Comparison of ENCODE assay signal across 11 cellular contexts in genomic region chr5:150446103-150446502, GRCh38. TPM values are rescaled to one million over a fixed set of nuclear protein-coding genes. Genes with fewer than 3 reads are reported as not detected.
DNase-seq lines count a peak whose midpoint lies in the region; ATAC-seq and TF ChIP-seq lines count a peak whose summit lies in the region.
"Had no signal": no experiment of that assay in that cellular context is flagged by ENCODE, and none has a peak within 500 bp of the region (broad histone marks: within the 10 kb centered on the region; RNA-seq: fewer than 3 reads in every experiment).

No MANE protein-coding gene starts in this region.

- ATAC-seq in T-helper 17 cell (no peak), psoas muscle (no peak), GM19023 (IDR thresholded peaks at IDR 0.05; ENCODE audit: unreplicated experiment) (no peak)
- ATAC-seq in effector memory CD8-positive, alpha-beta T cell (replicated peaks) = no peak
- ATAC-seq in stimulated activated naive B cell treated with anti-CD40 and anti-IgM and Interleukin-4, amounts not matched to agents 10 μg/mL and 1 μg/mL and 100 μg/mL, for 72 hours (replicated peaks) = no peak

- TF ChIP-seq CTCF in coronary artery (IDR thresholded peaks at IDR 0.05) (no peak), psoas muscle (IDR thresholded peaks at IDR 0.05) (no peak)

- no peaks in the 10 kb centered on the region for H3K27me3 Mint-ChIP-seq in activated naive CD4-positive, alpha-beta T cell treated with anti-CD3 and anti-CD28 coated beads, Interleukin-2, amount 50 U/mL, for 24 hours
- no peaks in the 10 kb centered on the region for H3K27me3 Mint-ChIP-seq in T-helper 17 cell
- no peaks in the 10 kb centered on the region for H3K27me3 Mint-ChIP-seq in effector memory CD8-positive, alpha-beta T cell
- no peaks in the 10 kb centered on the region for H3K27me3 Mint-ChIP-seq in stimulated activated naive B cell treated with anti-CD40 and anti-IgM and Interleukin-4, amounts not matched to agents 10 μg/mL and 1 μg/mL and 100 μg/mL, for 72 hours

- H3K36me3 ChIP-seq in psoas muscle (ENCODE audit: insufficient read depth in 1 of 2, low read depth in 1 of 2) = peaks cover 28 to 56% of the 10 kb centered on the region in 2 donors

- H3K27me3 ChIP-seq in psoas muscle (ENCODE audit: insufficient read depth in 3 of 3, low read length in 2 of 3) = no peaks in the 10 kb centered on the region
- H3K27me3 ChIP-seq: brain microvascular endothelial cell had no signal

- peak overlapping the region; percentile 98 for H3K4me3 Mint-ChIP-seq in activated naive CD4-positive, alpha-beta T cell treated with anti-CD3 and anti-CD28 coated beads, Interleukin-2, amount 50 U/mL, for 24 hours
- peak overlapping the region; percentile 58 for H3K4me3 Mint-ChIP-seq in T-helper 17 cell
- no peak overlapping the region for H3K4me3 Mint-ChIP-seq in effector memory CD8-positive, alpha-beta T cell
- H3K4me3 Mint-ChIP-seq in stimulated activated naive B cell treated with anti-CD40 and anti-IgM and Interleukin-4, amounts not matched to agents 10 μg/mL and 1 μg/mL and 100 μg/mL, for 72 hours = peak overlapping the region; percentile 25 to 48

- no peaks in the 10 kb centered on the region for H3K9me3 Mint-ChIP-seq in activated naive CD4-positive, alpha-beta T cell treated with anti-CD3 and anti-CD28 coated beads, Interleukin-2, amount 50 U/mL, for 24 hours
- H3K9me3 Mint-ChIP-seq in effector memory CD8-positive, alpha-beta T cell = no peaks in the 10 kb centered on the region
- no peaks in the 10 kb centered on the region for H3K9me3 Mint-ChIP-seq in stimulated activated naive B cell treated with anti-CD40 and anti-IgM and Interleukin-4, amounts not matched to agents 10 μg/mL and 1 μg/mL and 100 μg/mL, for 72 hours

- H3K9me3 ChIP-seq in T-helper 17 cell (ENCODE audit: control insufficient read depth, low read length, poor library complexity, severe bottlenecking) = no peaks in the 10 kb centered on the region
- no peaks in the 10 kb centered on the region for H3K9me3 ChIP-seq in psoas muscle

- intact Hi-C loops in psoas muscle (cut with DNase I) = no loop called here

- H3K36me3 Mint-ChIP-seq in activated naive CD4-positive, alpha-beta T cell treated with anti-CD3 and anti-CD28 coated beads, Interleukin-2, amount 50 U/mL, for 24 hours = peaks cover 40% of the 10 kb centered on the region
- H3K36me3 Mint-ChIP-seq in T-helper 17 cell (ENCODE audit: low read depth) = peaks cover 14% of the 10 kb centered on the region
- peaks cover 75% of the 10 kb centered on the region for H3K36me3 Mint-ChIP-seq in effector memory CD8-positive, alpha-beta T cell (ENCODE audit: insufficient read depth)
- H3K36me3 Mint-ChIP-seq in stimulated activated naive B cell treated with anti-CD40 and anti-IgM and Interleukin-4, amounts not matched to agents 10 μg/mL and 1 μg/mL and 100 μg/mL, for 72 hours = peaks cover 58 to 73% of the 10 kb centered on the region in 2 donors

- 88 to 95% (median 89%) methylated on average over 2 of the region's 2 CpGs for WGBS in psoas muscle, 3 donors

- H3K27ac Mint-ChIP-seq in activated naive CD4-positive, alpha-beta T cell treated with anti-CD3 and anti-CD28 coated beads, Interleukin-2, amount 50 U/mL, for 24 hours = peak overlapping the region; percentile 100
- H3K27ac Mint-ChIP-seq in T-helper 17 cell = peak overlapping the region; percentile 98
- peak overlapping the region; percentile 83 to 99 for H3K27ac Mint-ChIP-seq in effector memory CD8-positive, alpha-beta T cell
- peak overlapping the region; percentile 69 for H3K27ac Mint-ChIP-seq in stimulated activated naive B cell treated with anti-CD40 and anti-IgM and Interleukin-4, amounts not matched to agents 10 μg/mL and 1 μg/mL and 100 μg/mL, for 72 hours

- H3K27ac ChIP-seq in coronary artery (no peak overlapping the region), psoas muscle (no peak overlapping the region)
- H3K27ac ChIP-seq: brain microvascular endothelial cell had no signal

- H3K4me3 ChIP-seq in coronary artery (no peak overlapping the region), psoas muscle (no peak overlapping the region)

- peaks cover 36% of the 10 kb centered on the region for H3K4me1 Mint-ChIP-seq in activated naive CD4-positive, alpha-beta T cell treated with anti-CD3 and anti-CD28 coated beads, Interleukin-2, amount 50 U/mL, for 24 hours
- H3K4me1 Mint-ChIP-seq in T-helper 17 cell = peaks cover 21% of the 10 kb centered on the region
- peaks cover 23 to 37% of the 10 kb centered on the region in 2 donors for H3K4me1 Mint-ChIP-seq in effector memory CD8-positive, alpha-beta T cell (ENCODE audit: low read depth in 2 of 2)
- H3K4me1 Mint-ChIP-seq in stimulated activated naive B cell treated with anti-CD40 and anti-IgM and Interleukin-4, amounts not matched to agents 10 μg/mL and 1 μg/mL and 100 μg/mL, for 72 hours = peaks cover 32 to 48% of the 10 kb centered on the region in 2 donors

- no peak for DNase-seq in activated naive CD4-positive, alpha-beta T cell treated with Interleukin-2 at 50 U/mL for 16 hours
- no peak for DNase-seq in T-helper 17 cell
- no peak for DNase-seq in effector memory CD8-positive, alpha-beta T cell
- DNase-seq in stimulated activated naive B cell treated with anti-CD40 and anti-IgM and Interleukin-4, amounts not matched to agents 10 μg/mL and 1 μg/mL and 100 μg/mL, for 72 hours = no peak
- no peak for DNase-seq in coronary artery (ENCODE audit: low spot score)
- no peak for DNase-seq in psoas muscle
- DNase-seq: brain microvascular endothelial cell, NCI-H1092 had no signal

- peaks cover 44% of the 10 kb centered on the region for H3K4me1 ChIP-seq in psoas muscle

RNA-seq across cellular contexts. Expression of gene RPS14, which starts 3.4 kb away (rescaled TPM):
- total RNA-seq in T-helper 17 cell = 1,000 to 10,000 TPM; 3,455 to 4,953 TPM
- 1,000 to 10,000 TPM in 3 of 4 donors, 100 to 1,000 TPM in 1; 977 to 1,443 (median 1,285) TPM for total RNA-seq in psoas muscle
- 1,000 to 10,000 TPM; 1,999 to 3,049 (median 2,406) TPM for polyA plus RNA-seq in psoas muscle

RNA-seq across cellular contexts. Expression of gene CD74, which starts 33.4 kb away (rescaled TPM):
- total RNA-seq in T-helper 17 cell (100 to 1,000 TPM; 477 to 721 TPM), psoas muscle (100 to 1,000 TPM in 3 of 4 donors, 10 to 100 TPM in 1; 72.5 to 299 (median 156) TPM)
- 10 to 100 TPM; 66.5 to 92.0 (median 83.7) TPM for polyA plus RNA-seq in psoas muscle
- total RNA-seq: osteocyte had no signal

Comparison
In these comparisons a context has a peak if more than half of its experiments do, and no peak if none do; other contexts are left out.
1. H3K4me3 Mint-ChIP-seq: peak in activated naive CD4-positive, alpha-beta T cell treated with anti-CD3 and anti-CD28 coated beads, Interleukin-2, amount 50 U/mL, for 24 hours (single experiment), T-helper 17 cell (single experiment) and stimulated activated naive B cell treated with anti-CD40 and anti-IgM and Interleukin-4, amounts not matched to agents 10 μg/mL and 1 μg/mL and 100 μg/mL, for 72 hours (2 of 2); none in effector memory CD8-positive, alpha-beta T cell (0 of 2).
2. Peak in every context shown above with its lines, with median percentiles within 50 percentile points of each other: H3K27ac Mint-ChIP-seq.